Comparison of ENCODE assay signal across 23 cellular contexts in genomic region chr6:133965817-133966360, GRCh38. TPM values are rescaled to one million over a fixed set of nuclear protein-coding genes. Genes with fewer than 3 reads are reported as not detected.
DNase-seq lines count a peak whose midpoint lies in the region; ATAC-seq and TF ChIP-seq lines count a peak whose summit lies in the region.
"Had no signal": no experiment of that assay in that cellular context is flagged by ENCODE, and none has a peak within 500 bp of the region (broad histone marks: within the 10 kb centered on the region; RNA-seq: fewer than 3 reads in every experiment).

No MANE protein-coding gene starts in this region.

- no peaks in the 10 kb centered on the region for H3K9me3 ChIP-seq in CD8-positive, alpha-beta memory T cell (ENCODE audit: low read length)
- H3K9me3 ChIP-seq in Loucy (ENCODE audit: insufficient read depth, low read depth, low read length): no peaks in the 10 kb centered on the region
- no peaks in the 10 kb centered on the region for H3K9me3 ChIP-seq in colonic mucosa
- H3K9me3 ChIP-seq: pancreas, upper lobe of left lung had no signal

- no peaks in the 10 kb centered on the region for H3K27me3 ChIP-seq in CD8-positive, alpha-beta memory T cell (ENCODE audit: insufficient read depth, low read length, poor library complexity, severe bottlenecking)
- H3K27me3 ChIP-seq in Loucy (ENCODE audit: insufficient read depth, low read length, poor library complexity, severe bottlenecking): no peaks in the 10 kb centered on the region
- H3K27me3 ChIP-seq in colonic mucosa: no peaks in the 10 kb centered on the region
- H3K27me3 ChIP-seq: pancreas, upper lobe of left lung had no signal

- H3F3A ChIP-seq in Loucy (ENCODE audit: low read depth): peaks cover 6% of the 10 kb centered on the region; the same call in 1 of the 2 replicates

- H2AFZ ChIP-seq in Loucy (ENCODE audit: low read length): no peak overlapping the region
- H2AFZ ChIP-seq: GM23338 had no signal

- peaks cover 0 to 2% (median 1%) of the 10 kb centered on the region in 3 donors for H3K36me3 Mint-ChIP-seq in CD8-positive, alpha-beta memory T cell
- H3K36me3 Mint-ChIP-seq in nephron (ENCODE audit: low read depth): peaks cover 4% of the 10 kb centered on the region
- H3K36me3 Mint-ChIP-seq: mesothelial cell of epicardium had no signal

- H3K4me2 ChIP-seq in Loucy (ENCODE audit: low read depth, low read length, poor library complexity, severe bottlenecking): no peak overlapping the region
- H3K4me2 ChIP-seq: GM23338, smooth muscle cell had no signal

- intact Hi-C loops in colonic mucosa (cut with DNase I): no loop called here

- peaks cover 62 to 90% (median 81%) of the 10 kb centered on the region in 3 donors for H3K4me1 Mint-ChIP-seq in CD8-positive, alpha-beta memory T cell
- H3K4me1 Mint-ChIP-seq in nephron: peaks cover 20% of the 10 kb centered on the region

- H3K27ac ChIP-seq in CD8-positive, alpha-beta memory T cell (ENCODE audit: low read depth, low read length): no peak overlapping the region
- H3K27ac ChIP-seq in colonic mucosa: peak overlapping the region; percentile 10
- H3K27ac ChIP-seq: pancreas, upper lobe of left lung had no signal

- no peaks in the 10 kb centered on the region for H3K9me3 Mint-ChIP-seq in CD8-positive, alpha-beta memory T cell
- no peaks in the 10 kb centered on the region for H3K9me3 Mint-ChIP-seq in nephron
- H3K9me3 Mint-ChIP-seq: CD14-positive monocyte, GM23338, HFFc6, mesothelial cell of epicardium, neural crest cell had no signal

- CTCF ChIA-PET in CD8-positive, alpha-beta memory T cell (lab: Charles Lee): interaction anchor here (0.9 to 1.8 kb wide), 4 partner anchors 10 to 131 kb away, joined by 3 to 5 read pairs (median 4); no protein-coding TSS in a partner anchor

- H4K20me1 ChIP-seq in Loucy (ENCODE audit: insufficient read depth, low read length, poor library complexity, severe bottlenecking): peaks cover 11% of the 10 kb centered on the region

- H3K27me3 Mint-ChIP-seq in CD8-positive, alpha-beta memory T cell: no peaks in the 10 kb centered on the region
- no peaks in the 10 kb centered on the region for H3K27me3 Mint-ChIP-seq in nephron (ENCODE audit: low read depth)

- peaks cover 30% of the 10 kb centered on the region for H3K4me1 ChIP-seq in CD8-positive, alpha-beta memory T cell (ENCODE audit: insufficient read depth, low read length)
- H3K4me1 ChIP-seq in Loucy (ENCODE audit: insufficient read depth, low read length, poor library complexity, severe bottlenecking) (peaks cover 61% of the 10 kb centered on the region), colonic mucosa (peaks cover 3% of the 10 kb centered on the region)
- H3K4me1 ChIP-seq: pancreas had no signal

- DNase-seq in CD8-positive, alpha-beta memory T cell: no peak
- DNase-seq in colonic mucosa (peak; percentile 55), NCI-H1436 treated with DMSO at 0.1 percent for 48 hours (lab: John Stamatoyannopoulos, UW) (no peak)
- DNase-seq in stimulated activated CD4-positive, alpha-beta T cell treated with anti-CD3 and anti-CD28 coated beads, Interleukin-2, amount 100 ng/mL, for 24 hours: no peak
- DNase-seq: activated CD4-positive, alpha-beta T cell treated with anti-CD3 and anti-CD28 coated beads for 48 hours; activated CD8-positive, alpha-beta memory T cell treated with anti-CD3 and anti-CD28 coated beads for 24 hours; activated effector memory CD4-positive, alpha-beta T cell treated with anti-CD3 and anti-CD28 coated beads, Interleukin-2, amount 50 U/mL, for 16 hours; HFFc6; islet precursor cell; NCI-H1048; NCI-H1694 treated with DMSO at 0.1 percent for 48 hours; pancreas; stimulated activated CD4-positive, alpha-beta T cell treated with anti-CD3 and anti-CD28 coated beads, Interleukin-1b, Interleukin-23, amount 100 ng/mL, for 48 hours; T-helper 2 cell; upper lobe of left lung had no signal

- peak overlapping the region in 1 of 7 donors; percentile 6 for H3K4me3 Mint-ChIP-seq in CD8-positive, alpha-beta memory T cell
- H3K4me3 Mint-ChIP-seq in nephron: no peak overlapping the region
- H3K4me3 Mint-ChIP-seq: CD14-positive monocyte, GM23338, HFFc6, mesothelial cell of epicardium, neural crest cell had no signal

- ATAC-seq in HG03280 (IDR thresholded peaks at IDR 0.05; ENCODE audit: unreplicated experiment): no peak
- ATAC-seq: GM23338, pancreas had no signal

- H3K4me3 ChIP-seq in CD8-positive, alpha-beta memory T cell (ENCODE audit: low read length): no peak overlapping the region
- no peak overlapping the region for H3K4me3 ChIP-seq in Loucy (ENCODE audit: low read length, poor library complexity, severe bottlenecking)
- no peak overlapping the region for H3K4me3 ChIP-seq in colonic mucosa
- H3K4me3 ChIP-seq: GM23338, pancreas, smooth muscle cell, upper lobe of left lung had no signal

- H3K36me3 ChIP-seq in CD8-positive, alpha-beta memory T cell (ENCODE audit: insufficient read depth, low read length): no peaks in the 10 kb centered on the region
- H3K36me3 ChIP-seq in Loucy (ENCODE audit: insufficient read depth, low read length) (no peaks in the 10 kb centered on the region), colonic mucosa (no peaks in the 10 kb centered on the region)
- H3K36me3 ChIP-seq: pancreas, upper lobe of left lung had no signal

- peak overlapping the region in 6 of 8 donors; percentile 2 to 87 (median 38) for H3K27ac Mint-ChIP-seq in CD8-positive, alpha-beta memory T cell
- H3K27ac Mint-ChIP-seq in nephron: peak overlapping the region in 2 of 3 experiments; percentile 50 to 64
- H3K27ac Mint-ChIP-seq: GM23338, HFFc6, mesothelial cell of epicardium had no signal

- POLR2A ChIA-PET in CD8-positive, alpha-beta memory T cell (lab: Charles Lee): no interaction called here

- H3K79me2 ChIP-seq in Loucy (ENCODE audit: insufficient read depth, low read length): peaks cover 92% of the 10 kb centered on the region

- no peak for TF ChIP-seq CTCF in Loucy (conservative IDR thresholded peaks at IDR 0.05; ENCODE audit: low read length)
- TF ChIP-seq CTCF in colonic mucosa (IDR thresholded peaks at IDR 0.05): no peak
- TF ChIP-seq CTCF in nephron (IDR thresholded peaks at IDR 0.05; ENCODE audit: unreplicated experiment in 3 of 3): no peak

- H3K9me2 ChIP-seq in Loucy (replicated peaks; ENCODE audit: low read depth, low read length): no peaks in the 10 kb centered on the region

- H3K9ac ChIP-seq in Loucy (ENCODE audit: low read depth, low read length, poor library complexity, severe bottlenecking) (peak overlapping the region; percentile 11), colonic mucosa (ENCODE audit: low read depth in 2 of 2, low read length in 2 of 2) (peak overlapping the region in 1 of 2 donors; percentile 38)

RNA-seq across cellular contexts. Expression of gene TBPL1, which starts 12.9 kb away (rescaled TPM):
- total RNA-seq in CD8-positive, alpha-beta memory T cell: 10 to 100 TPM; 51.9 to 52.8 TPM
- polyA plus RNA-seq in CD8-positive, alpha-beta memory T cell: 70.9 TPM
- 10 to 100 TPM; 28.1 to 29.0 TPM for total RNA-seq in colonic mucosa
